In genomic region chr1:55277377-55278130, GRCh38 we compare ENCODE assay signal across 1 cellular context.
TF ChIP-seq lines count a peak whose summit lies in the region.

No MANE protein-coding gene starts in this region.

TF ChIP-seq in K562, 482 proteins besides CTCF, POLR2A, EP300 and RAD21 (continued from another document and continues in another):
- TF ChIP-seq, protein P1, sequence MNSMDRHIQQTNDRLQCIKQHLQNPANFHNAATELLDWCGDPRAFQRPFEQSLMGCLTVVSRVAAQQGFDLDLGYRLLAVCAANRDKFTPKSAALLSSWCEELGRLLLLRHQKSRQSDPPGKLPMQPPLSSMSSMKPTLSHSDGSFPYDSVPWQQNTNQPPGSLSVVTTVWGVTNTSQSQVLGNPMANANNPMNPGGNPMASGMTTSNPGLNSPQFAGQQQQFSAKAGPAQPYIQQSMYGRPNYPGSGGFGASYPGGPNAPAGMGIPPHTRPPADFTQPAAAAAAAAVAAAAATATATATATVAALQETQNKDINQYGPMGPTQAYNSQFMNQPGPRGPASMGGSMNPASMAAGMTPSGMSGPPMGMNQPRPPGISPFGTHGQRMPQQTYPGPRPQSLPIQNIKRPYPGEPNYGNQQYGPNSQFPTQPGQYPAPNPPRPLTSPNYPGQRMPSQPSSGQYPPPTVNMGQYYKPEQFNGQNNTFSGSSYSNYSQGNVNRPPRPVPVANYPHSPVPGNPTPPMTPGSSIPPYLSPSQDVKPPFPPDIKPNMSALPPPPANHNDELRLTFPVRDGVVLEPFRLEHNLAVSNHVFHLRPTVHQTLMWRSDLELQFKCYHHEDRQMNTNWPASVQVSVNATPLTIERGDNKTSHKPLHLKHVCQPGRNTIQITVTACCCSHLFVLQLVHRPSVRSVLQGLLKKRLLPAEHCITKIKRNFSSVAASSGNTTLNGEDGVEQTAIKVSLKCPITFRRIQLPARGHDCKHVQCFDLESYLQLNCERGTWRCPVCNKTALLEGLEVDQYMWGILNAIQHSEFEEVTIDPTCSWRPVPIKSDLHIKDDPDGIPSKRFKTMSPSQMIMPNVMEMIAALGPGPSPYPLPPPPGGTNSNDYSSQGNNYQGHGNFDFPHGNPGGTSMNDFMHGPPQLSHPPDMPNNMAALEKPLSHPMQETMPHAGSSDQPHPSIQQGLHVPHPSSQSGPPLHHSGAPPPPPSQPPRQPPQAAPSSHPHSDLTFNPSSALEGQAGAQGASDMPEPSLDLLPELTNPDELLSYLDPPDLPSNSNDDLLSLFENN (IDR thresholded peaks at IDR 0.05; ENCODE audit: low read depth in 2 of 2, low read length in 2 of 2): no peak
- TF ChIP-seq ZBTB8A (IDR thresholded peaks at IDR 0.05; ENCODE audit: partially characterized antibody) (no peak), ARID3A (IDR thresholded peaks at IDR 0.05; ENCODE audit: borderline replicate concordance, low read depth, low read length) (no peak), SREBF2 (CRISPR knock-in tag; IDR thresholded peaks at IDR 0.05) (no peak), NFRKB (IDR thresholded peaks at IDR 0.05; ENCODE audit: low read depth) (no peak), BRD9 (IDR thresholded peaks at IDR 0.05; ENCODE audit: low read depth, partially characterized antibody) (peak; percentile 58), TOE1 (IDR thresholded peaks at IDR 0.05; ENCODE audit: borderline replicate concordance) (0 out of 2 replicates have a peak, but pooled peaks have one; percentile 26), TOE1 (CRISPR knock-in tag; IDR thresholded peaks at IDR 0.05; ENCODE audit: borderline replicate concordance, low read depth) (no peak), ZNF551 (CRISPR knock-in tag; IDR thresholded peaks at IDR 0.05) (no peak), MLX (CRISPR knock-in tag; conservative IDR thresholded peaks at IDR 0.05) (no peak), SAFB2 (IDR thresholded peaks at IDR 0.05; ENCODE audit: borderline replicate concordance, low read depth, low read length, severe bottlenecking) (no peak), SNIP1 (IDR thresholded peaks at IDR 0.05; ENCODE audit: low read depth) (peak; percentile 45; the same call in 1 of the 2 replicates), HNRNPLL (IDR thresholded peaks at IDR 0.05; ENCODE audit: low read depth, low read length, poor library complexity, severe bottlenecking) (no peak), ZFP30 (CRISPR knock-in tag; IDR thresholded peaks at IDR 0.05; ENCODE audit: borderline replicate concordance) (no peak), IRF2 (CRISPR knock-in tag; IDR thresholded peaks at IDR 0.05) (no peak), ELK1 (CRISPR knock-in tag; IDR thresholded peaks at IDR 0.05) (no peak), SAFB (IDR thresholded peaks at IDR 0.05; ENCODE audit: borderline replicate concordance, low read depth, low read length) (no peak), POLR2G (IDR thresholded peaks at IDR 0.05; ENCODE audit: low read depth, low read length) (no peak), SNRNP70 (optimal IDR thresholded peaks at IDR 0.05; ENCODE audit: low read depth, low read length) (no peak), SMARCA4 (IDR thresholded peaks at IDR 0.05) (peak; percentile 61), ZNF717 (CRISPR knock-in tag; IDR thresholded peaks at IDR 0.05) (no peak), YBX1 (IDR thresholded peaks at IDR 0.05) (no peak), SRSF7 (optimal IDR thresholded peaks at IDR 0.05; ENCODE audit: low read depth, low read length) (no peak), SMARCE1 (IDR thresholded peaks at IDR 0.05) (peak; percentile 55; the same call in 1 of the 2 replicates), ZNF445 (CRISPR knock-in tag; IDR thresholded peaks at IDR 0.05; ENCODE audit: low read depth) (no peak), GATA2 (CRISPR knock-in tag; IDR thresholded peaks at IDR 0.05) (no peak), NFIX (CRISPR knock-in tag; IDR thresholded peaks at IDR 0.05; ENCODE audit: low read depth) (no peak), CHD2 (IDR thresholded peaks at IDR 0.05; ENCODE audit: low read depth, low read length) (no peak), POLR2AphosphoS2 (IDR thresholded peaks at IDR 0.05; ENCODE audit: low read length) (no peak), SOX6 (IDR thresholded peaks at IDR 0.05) (no peak), MIER1 (IDR thresholded peaks at IDR 0.05; ENCODE audit: low read depth) (no peak), SMAD4 (CRISPR knock-in tag; conservative IDR thresholded peaks at IDR 0.05) (no peak), ZFX (CRISPR knock-in tag; IDR thresholded peaks at IDR 0.05) (peak; percentile 76), PHF21A (IDR thresholded peaks at IDR 0.05; ENCODE audit: borderline replicate concordance, low read depth) (no peak), ZNF140 (CRISPR knock-in tag; IDR thresholded peaks at IDR 0.05) (no peak), ZNF398 (CRISPR knock-in tag; IDR thresholded peaks at IDR 0.05) (no peak), ZNF77 (CRISPR knock-in tag; IDR thresholded peaks at IDR 0.05) (no peak), ZNF384 (IDR thresholded peaks at IDR 0.05; ENCODE audit: low read depth, low read length) (0 out of 2 replicates have a peak, but pooled peaks have one; percentile 21), E2F5 (CRISPR knock-in tag; IDR thresholded peaks at IDR 0.05) (no peak), NR0B1 (IDR thresholded peaks at IDR 0.05; ENCODE audit: partially characterized antibody) (no peak), ADNP (tag; IDR thresholded peaks at IDR 0.05) (no peak), DMBX1 (CRISPR knock-in tag; IDR thresholded peaks at IDR 0.05; ENCODE audit: borderline replicate concordance) (no peak), JUN (IDR thresholded peaks at IDR 0.05; ENCODE audit: borderline replicate concordance, low read depth, low read length) (0 out of 2 replicates have a peak, but pooled peaks have one; percentile 22), JUN (CRISPR knock-in tag; IDR thresholded peaks at IDR 0.05; ENCODE audit: borderline replicate concordance) (no peak)
- TF ChIP-seq, protein P2, sequence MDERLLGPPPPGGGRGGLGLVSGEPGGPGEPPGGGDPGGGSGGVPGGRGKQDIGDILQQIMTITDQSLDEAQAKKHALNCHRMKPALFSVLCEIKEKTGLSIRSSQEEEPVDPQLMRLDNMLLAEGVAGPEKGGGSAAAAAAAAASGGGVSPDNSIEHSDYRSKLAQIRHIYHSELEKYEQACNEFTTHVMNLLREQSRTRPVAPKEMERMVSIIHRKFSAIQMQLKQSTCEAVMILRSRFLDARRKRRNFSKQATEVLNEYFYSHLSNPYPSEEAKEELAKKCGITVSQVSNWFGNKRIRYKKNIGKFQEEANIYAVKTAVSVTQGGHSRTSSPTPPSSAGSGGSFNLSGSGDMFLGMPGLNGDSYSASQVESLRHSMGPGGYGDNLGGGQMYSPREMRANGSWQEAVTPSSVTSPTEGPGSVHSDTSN (CRISPR knock-in tag; IDR thresholded peaks at IDR 0.05; ENCODE audit: low read depth): no peak
- TF ChIP-seq, protein P2 (tag; conservative IDR thresholded peaks at IDR 0.05; ENCODE audit: low read depth): no peak
- TF ChIP-seq, protein P3, sequence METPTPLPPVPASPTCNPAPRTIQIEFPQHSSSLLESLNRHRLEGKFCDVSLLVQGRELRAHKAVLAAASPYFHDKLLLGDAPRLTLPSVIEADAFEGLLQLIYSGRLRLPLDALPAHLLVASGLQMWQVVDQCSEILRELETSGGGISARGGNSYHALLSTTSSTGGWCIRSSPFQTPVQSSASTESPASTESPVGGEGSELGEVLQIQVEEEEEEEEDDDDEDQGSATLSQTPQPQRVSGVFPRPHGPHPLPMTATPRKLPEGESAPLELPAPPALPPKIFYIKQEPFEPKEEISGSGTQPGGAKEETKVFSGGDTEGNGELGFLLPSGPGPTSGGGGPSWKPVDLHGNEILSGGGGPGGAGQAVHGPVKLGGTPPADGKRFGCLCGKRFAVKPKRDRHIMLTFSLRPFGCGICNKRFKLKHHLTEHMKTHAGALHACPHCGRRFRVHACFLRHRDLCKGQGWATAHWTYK (CRISPR knock-in tag; IDR thresholded peaks at IDR 0.05): no peak
- TF ChIP-seq, protein P4, sequence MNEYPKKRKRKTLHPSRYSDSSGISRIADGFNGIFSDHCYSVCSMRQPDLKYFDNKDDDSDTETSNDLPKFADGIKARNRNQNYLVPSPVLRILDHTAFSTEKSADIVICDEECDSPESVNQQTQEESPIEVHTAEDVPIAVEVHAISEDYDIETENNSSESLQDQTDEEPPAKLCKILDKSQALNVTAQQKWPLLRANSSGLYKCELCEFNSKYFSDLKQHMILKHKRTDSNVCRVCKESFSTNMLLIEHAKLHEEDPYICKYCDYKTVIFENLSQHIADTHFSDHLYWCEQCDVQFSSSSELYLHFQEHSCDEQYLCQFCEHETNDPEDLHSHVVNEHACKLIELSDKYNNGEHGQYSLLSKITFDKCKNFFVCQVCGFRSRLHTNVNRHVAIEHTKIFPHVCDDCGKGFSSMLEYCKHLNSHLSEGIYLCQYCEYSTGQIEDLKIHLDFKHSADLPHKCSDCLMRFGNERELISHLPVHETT (CRISPR knock-in tag; conservative IDR thresholded peaks at IDR 0.05 in 1 of 2, IDR thresholded peaks at IDR 0.05 in 1 of 2): no peak
- TF ChIP-seq, protein P5, sequence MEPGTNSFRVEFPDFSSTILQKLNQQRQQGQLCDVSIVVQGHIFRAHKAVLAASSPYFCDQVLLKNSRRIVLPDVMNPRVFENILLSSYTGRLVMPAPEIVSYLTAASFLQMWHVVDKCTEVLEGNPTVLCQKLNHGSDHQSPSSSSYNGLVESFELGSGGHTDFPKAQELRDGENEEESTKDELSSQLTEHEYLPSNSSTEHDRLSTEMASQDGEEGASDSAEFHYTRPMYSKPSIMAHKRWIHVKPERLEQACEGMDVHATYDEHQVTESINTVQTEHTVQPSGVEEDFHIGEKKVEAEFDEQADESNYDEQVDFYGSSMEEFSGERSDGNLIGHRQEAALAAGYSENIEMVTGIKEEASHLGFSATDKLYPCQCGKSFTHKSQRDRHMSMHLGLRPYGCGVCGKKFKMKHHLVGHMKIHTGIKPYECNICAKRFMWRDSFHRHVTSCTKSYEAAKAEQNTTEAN (CRISPR knock-in tag; IDR thresholded peaks at IDR 0.05): no peak
